In the genomic region with DNA sequence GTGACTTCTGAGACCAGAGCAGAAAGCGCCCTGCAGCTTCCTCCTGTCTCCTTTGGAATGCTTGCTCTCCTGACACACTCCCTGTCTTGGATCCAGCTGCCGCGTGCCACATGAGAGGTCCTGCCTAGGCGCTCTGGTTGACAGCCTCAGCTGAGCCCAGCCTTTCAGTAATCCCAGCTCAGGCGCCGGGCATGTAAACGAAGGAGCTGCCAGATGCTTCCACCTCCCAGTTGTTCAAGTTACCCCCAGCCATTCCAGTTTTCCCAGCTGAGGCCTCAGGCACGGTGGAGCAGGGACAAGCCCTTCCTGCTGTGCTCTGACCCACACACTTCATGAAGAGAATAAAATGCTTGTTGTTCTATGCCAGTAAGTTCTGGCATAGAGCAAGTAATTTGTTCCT, we compare ENCODE assay signal across 10 cellular contexts. TPM values are rescaled to one million over a fixed set of nuclear protein-coding genes. Genes with fewer than 3 reads are reported as not detected.
DNase-seq lines count a peak whose midpoint lies in the region; ATAC-seq, FAIRE-seq and TF ChIP-seq lines count a peak whose summit lies in the region.
"Had no signal": no experiment of that assay in that cellular context is flagged by ENCODE, and none has a peak within 500 bp of the region (broad histone marks: within the 10 kb centered on the region; RNA-seq: fewer than 3 reads in every experiment).

No MANE protein-coding gene starts in this region.

- no peak for DNase-seq in right lobe of liver
- DNase-seq in HepG2 (ENCODE audit: low spot score): no peak
- DNase-seq in dermis microvascular lymphatic vessel endothelial cell (ENCODE audit: low read depth in 2 of 2): peak; percentile 43 to 76
- no peak for DNase-seq in lower lobe of right lung
- no peak for DNase-seq in GOT3 (lab: John Stamatoyannopoulos, UW)
- DNase-seq in colonic mucosa: no peak
- DNase-seq in activated CD4-positive, alpha-beta T cell treated with anti-CD3 and anti-CD28 coated beads for 1 hour: no peak
- DNase-seq: activated CD4-positive, CD25-positive, alpha-beta regulatory T cell had no signal

- intact Hi-C loops in right lobe of liver (cut with DNase I) (no loop called here), HepG2 (cut with micrococcal nuclease; ENCODE audit: unreplicated experiment) (no loop called here), lower lobe of right lung (cut with DNase I) (no loop called here), colonic mucosa (cut with DNase I) (no loop called here)

- no peaks in the 10 kb centered on the region for H3K9me3 ChIP-seq in right lobe of liver
- H3K9me3 ChIP-seq in HepG2 (ENCODE audit: low read length): no peaks in the 10 kb centered on the region
- no peaks in the 10 kb centered on the region for H3K9me3 ChIP-seq in lower lobe of right lung
- no peaks in the 10 kb centered on the region for H3K9me3 ChIP-seq in colonic mucosa

- no peak overlapping the region for H3K9ac ChIP-seq in HepG2 (ENCODE audit: insufficient read depth, low read depth, low read length)
- H3K9ac ChIP-seq in colonic mucosa (ENCODE audit: low read depth in 2 of 2, low read length in 2 of 2): no peak overlapping the region

- TF ChIP-seq EP300 in HepG2 (IDR thresholded peaks at IDR 0.05; ENCODE audit: low read depth in 2 of 2, low read length in 2 of 2) (no peak), HepG2 (CRISPR knock-in tag; IDR thresholded peaks at IDR 0.05; ENCODE audit: borderline replicate concordance) (no peak)

- TF ChIP-seq RAD21 in HepG2 (CRISPR knock-in tag; IDR thresholded peaks at IDR 0.05): no peak

- BruUV-seq in HepG2 (replicated peaks; lab: Mats Ljungman, UMichigan): no TSS peak

- CTCF ChIA-PET in HepG2 (lab: Yijun Ruan, JAX; ENCODE audit: low intra/inter-chr PET ratio, low total read pairs): no interaction called here

- POLR2A ChIA-PET in HepG2 (lab: Yijun Ruan, JAX): no interaction called here

- WGBS in right lobe of liver (ENCODE audit: insufficient coverage, low coverage, low lambda C conversion rate, missing lambda C conversion rate): 61% methylated on average over 8 of the region's 8 CpGs
- WGBS in HepG2 (ENCODE audit: low lambda C conversion rate): 20% methylated on average over 5 of the region's 8 CpGs

- TF ChIP-seq POLR2A in right lobe of liver (IDR thresholded peaks at IDR 0.05) (no peak), HepG2 (IDR thresholded peaks at IDR 0.05; ENCODE audit: insufficient read depth in 1 of 2, low read depth in 2 of 2, low read length in 2 of 2) (no peak)

- in situ Hi-C loops in HepG2 (cut with HindIII; ENCODE audit: extremely low pct_ligation_motif_present, low pct_unique_long_range_greater_than_20kb): no loop called here

- H2AFZ ChIP-seq in HepG2 (ENCODE audit: low read length): no peak overlapping the region

- no peaks in the 10 kb centered on the region for H3K79me2 ChIP-seq in HepG2 (ENCODE audit: insufficient read depth, low read length)

- H3K27me3 ChIP-seq in right lobe of liver (no peaks in the 10 kb centered on the region), HepG2 (ENCODE audit: control insufficient read depth in 1 of 2, insufficient read depth in 2 of 2, low read length in 2 of 2) (peaks cover 1 to 31% of the 10 kb centered on the region in 2 experiments; a peak in 2 of 5 replicates), lower lobe of right lung (ENCODE audit: low read depth) (no peaks in the 10 kb centered on the region), colonic mucosa (no peaks in the 10 kb centered on the region)

- H3K27ac ChIP-seq in right lobe of liver: no peak overlapping the region
- no peak overlapping the region for H3K27ac ChIP-seq in HepG2 (ENCODE audit: extremely low read length, insufficient read depth, low read length)
- H3K27ac ChIP-seq in lower lobe of right lung: peak overlapping the region; percentile 74
- H3K27ac ChIP-seq in colonic mucosa: no peak overlapping the region

- ATAC-seq in right lobe of liver (peak; percentile 17 to 43 (median 20)), HepG2 (no peak), lower lobe of right lung (peak; percentile 46 to 50), GM19463 (IDR thresholded peaks at IDR 0.05; ENCODE audit: unreplicated experiment) (no peak)

- H3K36me3 ChIP-seq in right lobe of liver: no peaks in the 10 kb centered on the region
- no peaks in the 10 kb centered on the region for H3K36me3 ChIP-seq in HepG2 (replicated peaks in 1 of 2; ENCODE audit: control insufficient read depth in 1 of 2, insufficient read depth in 2 of 2, low read length in 2 of 2)
- no peaks in the 10 kb centered on the region for H3K36me3 ChIP-seq in lower lobe of right lung
- H3K36me3 ChIP-seq in colonic mucosa: no peaks in the 10 kb centered on the region

- H3K4me3 ChIP-seq in right lobe of liver: no peak overlapping the region
- no peak overlapping the region for H3K4me3 ChIP-seq in HepG2 (replicated peaks in 1 of 3; ENCODE audit: insufficient read depth in 1 of 3, low read depth in 2 of 3, low read length in 3 of 3)
- no peak overlapping the region for H3K4me3 ChIP-seq in lower lobe of right lung
- no peak overlapping the region for H3K4me3 ChIP-seq in colonic mucosa

- TF ChIP-seq CTCF in right lobe of liver (IDR thresholded peaks at IDR 0.05) (no peak), HepG2 (CRISPR knock-in tag; IDR thresholded peaks at IDR 0.05) (no peak), lower lobe of right lung (IDR thresholded peaks at IDR 0.05) (no peak), colonic mucosa (IDR thresholded peaks at IDR 0.05) (no peak)

- H3K4me1 ChIP-seq in right lobe of liver: no peaks in the 10 kb centered on the region
- no peaks in the 10 kb centered on the region for H3K4me1 ChIP-seq in HepG2 (ENCODE audit: insufficient read depth, low read length)
- peaks cover 52% of the 10 kb centered on the region for H3K4me1 ChIP-seq in lower lobe of right lung
- H3K4me1 ChIP-seq in colonic mucosa: no peaks in the 10 kb centered on the region

- H4K20me1 ChIP-seq in HepG2 (ENCODE audit: insufficient read depth, low read length): no peaks in the 10 kb centered on the region

- FAIRE-seq in HepG2 (lab: Jason Lieb, UNC): no peak
- FAIRE-seq: GM19239 had no signal

- no peak overlapping the region for H3K4me2 ChIP-seq in HepG2 (ENCODE audit: low read depth, low read length)

TF ChIP-seq in HepG2, 621 proteins besides CTCF, POLR2A, EP300 and RAD21 (continues in another document):
- TF ChIP-seq ZNF331 (CRISPR knock-in tag; IDR thresholded peaks at IDR 0.05) (no peak), RBAK (CRISPR knock-in tag; IDR thresholded peaks at IDR 0.05) (no peak), ZFP36 (IDR thresholded peaks at IDR 0.05; ENCODE audit: borderline replicate concordance, low read depth, low read length, partially characterized antibody) (no peak), CBX5 (CRISPR knock-in tag; IDR thresholded peaks at IDR 0.05; ENCODE audit: borderline replicate concordance) (no peak), ZNF256 (CRISPR knock-in tag; conservative IDR thresholded peaks at IDR 0.05) (no peak), GFI1 (CRISPR knock-in tag; IDR thresholded peaks at IDR 0.05; ENCODE audit: borderline replicate concordance) (no peak), ZNF264 (CRISPR knock-in tag; IDR thresholded peaks at IDR 0.05) (no peak), ZKSCAN5 (CRISPR knock-in tag; IDR thresholded peaks at IDR 0.05) (no peak), ZNF501 (CRISPR knock-in tag; IDR thresholded peaks at IDR 0.05) (no peak)

RNA-seq across cellular contexts. Expression of gene CD34, which starts 14.3 kb away (rescaled TPM):
- total RNA-seq in right lobe of liver (1 to 10 TPM in 5 of 6 experiments, under 1 TPM in 1; 0.70 to 2.7 (median 2.2) TPM), HepG2 (2016; rRNA removed; fragmentation: Illumina TruSeq; extraction: Trizol) (not detected in 2 replicates), dermis microvascular lymphatic vessel endothelial cell (12.6 and 19.8 TPM in 2 replicates), lower lobe of right lung (44.6 TPM), colonic mucosa (1 to 10 TPM; 3.1 to 8.4 TPM)
- total RNA-seq in HepG2 (2016; cell fraction: cytosol; rRNA removed; fragmentation: Illumina TruSeq; extraction: Trizol; ENCODE audit: low read depth): not detected in 2 replicates
- not detected in 2 replicates for total RNA-seq in HepG2 (2016; cell fraction: insoluble cytoplasmic fraction; rRNA removed; fragmentation: Illumina TruSeq; extraction: Trizol)
- not detected in 2 replicates for total RNA-seq in HepG2 (2016; cell fraction: membrane; rRNA removed; fragmentation: Illumina TruSeq; extraction: Trizol)
- total RNA-seq in HepG2 (2016; cell fraction: nucleus; rRNA removed; fragmentation: Illumina TruSeq; extraction: Trizol): not detected in 2 replicates
- not detected in 2 replicates for polyA plus RNA-seq in HepG2 (2011; rRNA removed)
- not detected in 2 replicates for polyA plus RNA-seq in HepG2 (2011; cell fraction: cytosol; rRNA removed)
- not detected in 2 replicates for polyA plus RNA-seq in HepG2 (2011; cell fraction: nucleus; rRNA removed)
- polyA plus RNA-seq in HepG2 (2012): not detected in 2 replicates
- polyA plus RNA-seq in HepG2 (2016; cell fraction: cytosol; fragmentation: Illumina TruSeq; extraction: Trizol; ENCODE audit: low read depth): not detected in 2 replicates
- not detected in 2 replicates for polyA plus RNA-seq in HepG2 (2016; cell fraction: insoluble cytoplasmic fraction; fragmentation: Illumina TruSeq; extraction: Trizol; ENCODE audit: low read depth)
- polyA plus RNA-seq in HepG2 (2016; cell fraction: membrane; fragmentation: Illumina TruSeq; extraction: Trizol; ENCODE audit: low read depth): not detected in 2 replicates
- not detected in 2 replicates for polyA plus RNA-seq in HepG2 (2016; cell fraction: nucleus; fragmentation: Illumina TruSeq; extraction: Trizol; ENCODE audit: insufficient read depth, low read depth)
- not detected in 2 replicates for polyA minus RNA-seq in HepG2 (2011; rRNA and poly(A)+ RNA removed; ENCODE audit: low replicate concordance)
- polyA minus RNA-seq in HepG2 (2011; cell fraction: cytosol; rRNA and poly(A)+ RNA removed): not detected in 2 replicates
- polyA minus RNA-seq in HepG2 (2011; cell fraction: nucleus; rRNA and poly(A)+ RNA removed): not detected in 2 replicates

Comparison
In these comparisons a context has a peak if more than half of its experiments do, and no peak if none do; other contexts are left out.
1. ATAC-seq: peak in right lobe of liver (4 of 4) and lower lobe of right lung (2 of 2); none in HepG2 (single experiment) and GM19463 (single experiment).
2. DNase-seq: peak in dermis microvascular lymphatic vessel endothelial cell (2 of 2); none in right lobe of liver (0 of 3), HepG2 (single experiment), lower lobe of right lung (single experiment), GOT3 (single experiment), colonic mucosa (single experiment) and activated CD4-positive, alpha-beta T cell treated with anti-CD3 and anti-CD28 coated beads for 1 hour (single experiment).